Comparison of ENCODE assay signal across 2 cellular contexts in the genomic region with DNA sequence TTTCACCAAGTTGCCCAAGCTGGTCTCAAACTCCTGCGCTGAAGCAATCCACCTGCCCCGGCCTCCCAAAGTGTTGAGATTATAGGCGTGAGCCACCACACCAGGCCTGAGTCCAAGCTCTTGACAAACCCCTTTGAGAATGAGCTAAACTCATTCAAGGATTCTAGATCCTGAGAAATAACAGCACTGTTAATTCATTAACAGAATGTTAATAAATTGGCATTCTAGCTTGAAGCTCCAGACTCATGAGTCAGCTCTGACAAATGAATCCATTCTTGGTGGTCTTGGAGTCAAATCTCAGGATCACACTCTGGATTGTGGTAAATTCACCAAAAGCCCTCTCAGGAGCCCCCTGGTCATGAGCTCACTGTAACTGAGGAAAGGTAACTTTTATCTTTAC.
A peak's percentile ranks its signal among the peaks of the same experiment; 100 is the strongest.
TF ChIP-seq lines count a peak whose summit lies in the region.

No MANE protein-coding gene starts in this region.

TF ChIP-seq in K562, 482 proteins besides CTCF, POLR2A, EP300 and RAD21:
- TF ChIP-seq, protein P1, sequence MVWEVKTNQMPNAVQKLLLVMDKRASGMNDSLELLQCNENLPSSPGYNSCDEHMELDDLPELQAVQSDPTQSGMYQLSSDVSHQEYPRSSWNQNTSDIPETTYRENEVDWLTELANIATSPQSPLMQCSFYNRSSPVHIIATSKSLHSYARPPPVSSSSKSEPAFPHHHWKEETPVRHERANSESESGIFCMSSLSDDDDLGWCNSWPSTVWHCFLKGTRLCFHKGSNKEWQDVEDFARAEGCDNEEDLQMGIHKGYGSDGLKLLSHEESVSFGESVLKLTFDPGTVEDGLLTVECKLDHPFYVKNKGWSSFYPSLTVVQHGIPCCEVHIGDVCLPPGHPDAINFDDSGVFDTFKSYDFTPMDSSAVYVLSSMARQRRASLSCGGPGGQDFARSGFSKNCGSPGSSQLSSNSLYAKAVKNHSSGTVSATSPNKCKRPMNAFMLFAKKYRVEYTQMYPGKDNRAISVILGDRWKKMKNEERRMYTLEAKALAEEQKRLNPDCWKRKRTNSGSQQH (CRISPR knock-in tag; IDR thresholded peaks at IDR 0.05) = no peak
- TF ChIP-seq POLR2G (IDR thresholded peaks at IDR 0.05; ENCODE audit: low read depth, low read length) (0 out of 2 replicates have a peak, but pooled peaks have one; percentile 22), RBFOX2 (IDR thresholded peaks at IDR 0.05; ENCODE audit: low read depth, low read length) (peak; percentile 48)

TF ChIP-seq in neural cell, 6 proteins besides CTCF, POLR2A, EP300 and RAD21:
- TF ChIP-seq MXI1 (conservative IDR thresholded peaks at IDR 0.05; ENCODE audit: poor library complexity, severe bottlenecking) (no peak), EZH2 (IDR thresholded peaks at IDR 0.05; ENCODE audit: borderline replicate concordance, insufficient read depth, low read length, poor library complexity, severe bottlenecking) (no peak), TAF1 (IDR thresholded peaks at IDR 0.05; ENCODE audit: low read depth) (no peak), SMC3 (conservative IDR thresholded peaks at IDR 0.05; ENCODE audit: poor library complexity) (no peak), POLR2AphosphoS5 (IDR thresholded peaks at IDR 0.05) (no peak)
- TF ChIP-seq, protein P2, sequence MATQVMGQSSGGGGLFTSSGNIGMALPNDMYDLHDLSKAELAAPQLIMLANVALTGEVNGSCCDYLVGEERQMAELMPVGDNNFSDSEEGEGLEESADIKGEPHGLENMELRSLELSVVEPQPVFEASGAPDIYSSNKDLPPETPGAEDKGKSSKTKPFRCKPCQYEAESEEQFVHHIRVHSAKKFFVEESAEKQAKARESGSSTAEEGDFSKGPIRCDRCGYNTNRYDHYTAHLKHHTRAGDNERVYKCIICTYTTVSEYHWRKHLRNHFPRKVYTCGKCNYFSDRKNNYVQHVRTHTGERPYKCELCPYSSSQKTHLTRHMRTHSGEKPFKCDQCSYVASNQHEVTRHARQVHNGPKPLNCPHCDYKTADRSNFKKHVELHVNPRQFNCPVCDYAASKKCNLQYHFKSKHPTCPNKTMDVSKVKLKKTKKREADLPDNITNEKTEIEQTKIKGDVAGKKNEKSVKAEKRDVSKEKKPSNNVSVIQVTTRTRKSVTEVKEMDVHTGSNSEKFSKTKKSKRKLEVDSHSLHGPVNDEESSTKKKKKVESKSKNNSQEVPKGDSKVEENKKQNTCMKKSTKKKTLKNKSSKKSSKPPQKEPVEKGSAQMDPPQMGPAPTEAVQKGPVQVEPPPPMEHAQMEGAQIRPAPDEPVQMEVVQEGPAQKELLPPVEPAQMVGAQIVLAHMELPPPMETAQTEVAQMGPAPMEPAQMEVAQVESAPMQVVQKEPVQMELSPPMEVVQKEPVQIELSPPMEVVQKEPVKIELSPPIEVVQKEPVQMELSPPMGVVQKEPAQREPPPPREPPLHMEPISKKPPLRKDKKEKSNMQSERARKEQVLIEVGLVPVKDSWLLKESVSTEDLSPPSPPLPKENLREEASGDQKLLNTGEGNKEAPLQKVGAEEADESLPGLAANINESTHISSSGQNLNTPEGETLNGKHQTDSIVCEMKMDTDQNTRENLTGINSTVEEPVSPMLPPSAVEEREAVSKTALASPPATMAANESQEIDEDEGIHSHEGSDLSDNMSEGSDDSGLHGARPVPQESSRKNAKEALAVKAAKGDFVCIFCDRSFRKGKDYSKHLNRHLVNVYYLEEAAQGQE (IDR thresholded peaks at IDR 0.05; ENCODE audit: borderline replicate concordance) = no peak
